Comparison of ENCODE assay signal across 9 cellular contexts in the genomic region with DNA sequence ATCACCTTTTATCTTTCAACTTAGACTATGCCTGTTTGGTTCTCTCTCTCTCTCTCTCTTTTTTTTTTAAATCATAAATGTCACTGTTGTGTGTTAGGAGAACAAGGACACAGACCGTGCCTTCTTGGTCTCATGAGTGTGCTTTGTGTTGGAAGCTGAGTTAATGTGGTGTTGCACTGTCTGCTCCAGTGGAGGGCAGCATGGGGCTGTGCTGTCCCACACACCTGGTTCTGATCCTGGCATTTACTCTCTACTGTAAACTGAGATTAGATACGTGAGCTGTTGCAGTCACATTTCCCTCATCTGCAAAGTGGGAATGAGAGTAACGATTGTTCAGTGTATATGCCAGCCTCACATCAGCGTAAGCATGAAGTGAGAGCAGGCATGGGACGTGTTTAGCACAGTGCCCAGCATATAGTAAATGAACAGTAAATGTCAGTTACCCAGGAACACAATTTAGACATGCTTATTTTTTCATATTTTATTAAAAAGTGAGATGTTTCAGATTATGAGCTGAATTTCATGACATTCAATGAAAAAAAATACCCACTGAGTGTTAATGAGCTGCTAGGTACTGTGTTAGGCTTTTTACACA.
DNase-seq lines count a peak whose midpoint lies in the region; ATAC-seq and TF ChIP-seq lines count a peak whose summit lies in the region.
"Had no signal": no experiment of that assay in that cellular context is flagged by ENCODE, and none has a peak within 500 bp of the region (broad histone marks: within the 10 kb centered on the region; RNA-seq: fewer than 3 reads in every experiment).

No MANE protein-coding gene starts in this region.

- H3K27ac ChIP-seq in HEK293 (ENCODE audit: extremely low read depth, low read depth, low read length) (no peak overlapping the region), SJCRH30 (no peak overlapping the region)

- H3K36me3 Mint-ChIP-seq in type B pancreatic cell = peaks cover 13% of the 10 kb centered on the region

- H3K27ac Mint-ChIP-seq in type B pancreatic cell = no peak overlapping the region

- no peaks in the 10 kb centered on the region for H3K27me3 Mint-ChIP-seq in type B pancreatic cell
- H3K27me3 Mint-ChIP-seq: naive thymus-derived CD8-positive, alpha-beta T cell had no signal

- peaks cover 6% of the 10 kb centered on the region for H3K9me3 Mint-ChIP-seq in type B pancreatic cell

- ATAC-seq in GM19395 (IDR thresholded peaks at IDR 0.05; ENCODE audit: unreplicated experiment) = no peak
- ATAC-seq: naive thymus-derived CD8-positive, alpha-beta T cell had no signal

- CTCF ChIA-PET in HEK293 (lab: Yijun Ruan, JAX) = interaction anchor here (0.6 to 1.2 kb wide), 4 partner anchors 28 to 369 kb away, joined by 3 to 5 read pairs (median 4); no protein-coding TSS in a partner anchor

- POLR2A ChIA-PET in HEK293 (lab: Yijun Ruan, JAX) = no interaction called here

- H3K4me1 ChIP-seq in HEK293 (ENCODE audit: control insufficient read depth, insufficient read depth, low read length) (no peaks in the 10 kb centered on the region), SJCRH30 (no peaks in the 10 kb centered on the region)

- no peaks in the 10 kb centered on the region for H3K27me3 ChIP-seq in SJCRH30

- no peaks in the 10 kb centered on the region; the same call in 1 of the 2 replicates for H3K9me3 ChIP-seq in HEK293 (ENCODE audit: control insufficient read depth, insufficient read depth, low read depth, low read length)
- no peaks in the 10 kb centered on the region for H3K9me3 ChIP-seq in SJCRH30 (replicated peaks)

- TF ChIP-seq CTCF in HEK293 (tag by site-specific recombination; IDR thresholded peaks at IDR 0.05) = 0 out of 2 replicates have a peak, but pooled peaks have one; percentile 10
- TF ChIP-seq CTCF in type B pancreatic cell (conservative IDR thresholded peaks at IDR 0.05) = peak; percentile 65

- H3K4me1 Mint-ChIP-seq in type B pancreatic cell (ENCODE audit: unreplicated experiment) = no peaks in the 10 kb centered on the region

- DNase-seq in D341Med (ENCODE audit: low spot score) (peak; percentile 75), SJCRH30 (peak; percentile 30 to 61), glomerular endothelial cell (ENCODE audit: extremely low read depth, low read depth, low spot score) (peak; percentile 20), type B pancreatic cell (ENCODE audit: extremely low spot score, unreplicated experiment) (no peak), activated T-cell treated with anti-CD3 and anti-CD28 coated beads for 4 hours (no peak), SKM-1 (lab: John Stamatoyannopoulos, UW; ENCODE audit: unreplicated experiment) (no peak)

- H3K4me3 Mint-ChIP-seq in type B pancreatic cell = no peak overlapping the region
- H3K4me3 Mint-ChIP-seq: naive thymus-derived CD8-positive, alpha-beta T cell had no signal

- H3K4me3 ChIP-seq in HEK293 (ENCODE audit: low read depth, low read length) (no peak overlapping the region), SJCRH30 (no peak overlapping the region)

- no peaks in the 10 kb centered on the region for H3K36me3 ChIP-seq in HEK293 (ENCODE audit: control insufficient read depth in 2 of 2, insufficient read depth in 1 of 2, low read length in 2 of 2)
- no peaks in the 10 kb centered on the region for H3K36me3 ChIP-seq in SJCRH30

TF ChIP-seq in HEK293, 187 proteins besides CTCF, POLR2A, EP300 and RAD21:
- TF ChIP-seq ZBTB21 (tag by site-specific recombination; IDR thresholded peaks at IDR 0.05) (no peak), REST (tag by site-specific recombination; IDR thresholded peaks at IDR 0.05) (peak; percentile 90), ZNF600 (tag by site-specific recombination; IDR thresholded peaks at IDR 0.05) (peak; percentile 33; the same call in 1 of the 2 replicates), ZNF654 (tag by site-specific recombination; IDR thresholded peaks at IDR 0.05; ENCODE audit: low read depth) (peak; percentile 71)

Comparison
In these comparisons a context has a peak if more than half of its experiments do, and no peak if none do; other contexts are left out.
1. DNase-seq: peak in D341Med (single experiment), SJCRH30 (2 of 2) and glomerular endothelial cell (single experiment); none in type B pancreatic cell (single experiment), activated T-cell treated with anti-CD3 and anti-CD28 coated beads for 4 hours (single experiment) and SKM-1 (single experiment).